Comparison of ENCODE assay signal across 1 cellular context in the genomic region with DNA sequence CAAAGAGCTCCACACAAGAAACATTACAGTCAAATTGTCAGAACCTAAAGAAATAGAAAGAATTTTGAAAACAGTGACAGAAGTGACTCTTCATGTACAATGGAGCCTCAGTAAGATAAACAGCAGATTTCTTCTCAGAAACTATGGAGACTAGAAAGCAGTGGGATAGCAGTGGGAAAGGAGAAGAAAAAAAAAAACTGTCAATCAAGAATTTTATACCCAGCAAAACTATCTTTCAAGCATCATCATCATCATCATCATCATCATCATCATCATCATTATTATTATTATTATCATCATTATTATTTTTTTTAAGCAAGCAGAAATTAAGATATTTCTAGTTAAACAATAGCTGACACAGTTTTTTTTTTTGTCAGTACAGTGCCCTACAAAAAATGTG.
A peak's percentile ranks its signal among the peaks of the same experiment; 100 is the strongest.
TF ChIP-seq lines count a peak whose summit lies in the region.

No MANE protein-coding gene starts in this region.

TF ChIP-seq in GM12878, 131 proteins besides CTCF, POLR2A, EP300 and RAD21 (continued from another document):
- TF ChIP-seq, protein P1, sequence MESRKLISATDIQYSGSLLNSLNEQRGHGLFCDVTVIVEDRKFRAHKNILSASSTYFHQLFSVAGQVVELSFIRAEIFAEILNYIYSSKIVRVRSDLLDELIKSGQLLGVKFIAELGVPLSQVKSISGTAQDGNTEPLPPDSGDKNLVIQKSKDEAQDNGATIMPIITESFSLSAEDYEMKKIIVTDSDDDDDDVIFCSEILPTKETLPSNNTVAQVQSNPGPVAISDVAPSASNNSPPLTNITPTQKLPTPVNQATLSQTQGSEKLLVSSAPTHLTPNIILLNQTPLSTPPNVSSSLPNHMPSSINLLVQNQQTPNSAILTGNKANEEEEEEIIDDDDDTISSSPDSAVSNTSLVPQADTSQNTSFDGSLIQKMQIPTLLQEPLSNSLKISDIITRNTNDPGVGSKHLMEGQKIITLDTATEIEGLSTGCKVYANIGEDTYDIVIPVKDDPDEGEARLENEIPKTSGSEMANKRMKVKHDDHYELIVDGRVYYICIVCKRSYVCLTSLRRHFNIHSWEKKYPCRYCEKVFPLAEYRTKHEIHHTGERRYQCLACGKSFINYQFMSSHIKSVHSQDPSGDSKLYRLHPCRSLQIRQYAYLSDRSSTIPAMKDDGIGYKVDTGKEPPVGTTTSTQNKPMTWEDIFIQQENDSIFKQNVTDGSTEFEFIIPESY (IDR thresholded peaks at IDR 0.05) = no peak
- TF ChIP-seq KLF5 (IDR thresholded peaks at IDR 0.05; ENCODE audit: partially characterized antibody) (peak; percentile 60), CREM (IDR thresholded peaks at IDR 0.05; ENCODE audit: low read depth) (no peak), MYC (IDR thresholded peaks at IDR 0.05; ENCODE audit: insufficient read depth, insufficient read length, insufficient replicate concordance, low read length, severe bottlenecking) (no peak)
- TF ChIP-seq, protein P2, sequence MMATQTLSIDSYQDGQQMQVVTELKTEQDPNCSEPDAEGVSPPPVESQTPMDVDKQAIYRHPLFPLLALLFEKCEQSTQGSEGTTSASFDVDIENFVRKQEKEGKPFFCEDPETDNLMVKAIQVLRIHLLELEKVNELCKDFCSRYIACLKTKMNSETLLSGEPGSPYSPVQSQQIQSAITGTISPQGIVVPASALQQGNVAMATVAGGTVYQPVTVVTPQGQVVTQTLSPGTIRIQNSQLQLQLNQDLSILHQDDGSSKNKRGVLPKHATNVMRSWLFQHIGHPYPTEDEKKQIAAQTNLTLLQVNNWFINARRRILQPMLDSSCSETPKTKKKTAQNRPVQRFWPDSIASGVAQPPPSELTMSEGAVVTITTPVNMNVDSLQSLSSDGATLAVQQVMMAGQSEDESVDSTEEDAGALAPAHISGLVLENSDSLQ (IDR thresholded peaks at IDR 0.05) = peak; percentile 82
- TF ChIP-seq, protein P3, sequence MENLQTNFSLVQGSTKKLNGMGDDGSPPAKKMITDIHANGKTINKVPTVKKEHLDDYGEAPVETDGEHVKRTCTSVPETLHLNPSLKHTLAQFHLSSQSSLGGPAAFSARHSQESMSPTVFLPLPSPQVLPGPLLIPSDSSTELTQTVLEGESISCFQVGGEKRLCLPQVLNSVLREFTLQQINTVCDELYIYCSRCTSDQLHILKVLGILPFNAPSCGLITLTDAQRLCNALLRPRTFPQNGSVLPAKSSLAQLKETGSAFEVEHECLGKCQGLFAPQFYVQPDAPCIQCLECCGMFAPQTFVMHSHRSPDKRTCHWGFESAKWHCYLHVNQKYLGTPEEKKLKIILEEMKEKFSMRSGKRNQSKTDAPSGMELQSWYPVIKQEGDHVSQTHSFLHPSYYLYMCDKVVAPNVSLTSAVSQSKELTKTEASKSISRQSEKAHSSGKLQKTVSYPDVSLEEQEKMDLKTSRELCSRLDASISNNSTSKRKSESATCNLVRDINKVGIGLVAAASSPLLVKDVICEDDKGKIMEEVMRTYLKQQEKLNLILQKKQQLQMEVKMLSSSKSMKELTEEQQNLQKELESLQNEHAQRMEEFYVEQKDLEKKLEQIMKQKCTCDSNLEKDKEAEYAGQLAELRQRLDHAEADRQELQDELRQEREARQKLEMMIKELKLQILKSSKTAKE (IDR thresholded peaks at IDR 0.05; ENCODE audit: low read depth, poor library complexity, severe bottlenecking) = peak; percentile 76
